ENCODE assay signal across 9 cellular contexts in the genomic region with DNA sequence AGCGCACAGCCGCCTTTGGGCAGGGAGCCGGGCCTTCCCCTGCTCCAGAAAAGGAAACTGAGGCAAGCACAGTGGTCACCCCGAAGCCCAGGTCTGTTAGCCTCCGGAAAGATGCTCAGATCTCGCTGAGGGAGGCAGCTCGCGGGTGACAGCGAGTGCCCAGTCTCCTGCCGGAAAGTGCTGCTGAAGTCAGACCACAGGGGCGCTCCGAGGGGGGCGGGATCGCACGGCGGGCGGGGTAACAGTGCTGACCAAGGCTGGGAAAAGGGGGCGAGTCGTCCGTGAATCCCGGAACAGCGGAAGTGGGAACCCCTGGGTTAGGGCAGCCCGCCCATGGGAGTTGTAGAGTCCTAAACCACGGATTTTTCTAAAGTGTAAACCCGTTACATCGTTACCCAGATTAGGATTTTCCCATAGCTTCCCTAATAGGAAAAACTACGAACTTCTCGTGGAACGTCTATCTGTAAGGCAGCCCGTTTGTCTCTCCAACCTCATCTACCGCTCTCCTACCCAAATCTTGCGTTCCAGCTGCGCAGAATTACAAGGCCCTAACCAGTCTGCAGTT. TPM values are rescaled to one million over a fixed set of nuclear protein-coding genes. Genes with fewer than 3 reads are reported as not detected.
A peak's percentile ranks its signal among the peaks of the same experiment; 100 is the strongest.
DNase-seq lines count a peak whose midpoint lies in the region; ATAC-seq and TF ChIP-seq lines count a peak whose summit lies in the region.
"Had no signal": no experiment of that assay in that cellular context is flagged by ENCODE, and none has a peak within 500 bp of the region (broad histone marks: within the 10 kb centered on the region; RNA-seq: fewer than 3 reads in every experiment).

No MANE protein-coding gene starts in this region.

- DNase-seq in AG10803 (ENCODE audit: low read depth) (peak; percentile 72), PC-3 (peak; percentile 14), amniotic epithelial cell (ENCODE audit: low read depth) (peak; percentile 58), left ventricle myocardium superior (peak; percentile 78), posterior vena cava (ENCODE audit: low spot score) (peak; percentile 94), hippocampal formation (lab: John Stamatoyannopoulos, UW) (no peak)

- TF ChIP-seq CTCF in AG10803 (conservative IDR thresholded peaks at IDR 0.05; ENCODE audit: low read length) (no peak), PC-3 (conservative IDR thresholded peaks at IDR 0.05; ENCODE audit: low read depth, low read length) (no peak)

- POLR2A ChIA-PET in PC-3 (lab: Charles Lee; ENCODE audit: unreplicated experiment): no interaction called here

- H4K20me1 ChIP-seq in PC-3 (ENCODE audit: low read length): no peaks in the 10 kb centered on the region

- peak; percentile 27 for ATAC-seq in GM18517 (IDR thresholded peaks at IDR 0.05; ENCODE audit: unreplicated experiment)
- peak; percentile 28 for ATAC-seq in HG02970 (IDR thresholded peaks at IDR 0.05; ENCODE audit: low FRiP score, unreplicated experiment)
- peak; percentile 71 for ATAC-seq in PC-3
- peak; percentile 65 for ATAC-seq in left ventricle myocardium superior

- no peaks in the 10 kb centered on the region for H3K36me3 ChIP-seq in PC-3 (ENCODE audit: low read depth, low read length)

- intact Hi-C loops in PC-3 (cut with micrococcal nuclease): no loop called here
- intact Hi-C loops in left ventricle myocardium superior (cut with micrococcal nuclease): no loop called here
- intact Hi-C loops in posterior vena cava (cut with DNase I): no loop called here

- peak overlapping the region; percentile 83 for H2AFZ ChIP-seq in PC-3 (ENCODE audit: low read length)

- peaks cover 26% of the 10 kb centered on the region for H3K79me2 ChIP-seq in PC-3 (ENCODE audit: low read length)

- H3K4me3 ChIP-seq in AG10803 (ENCODE audit: low read length) (peak overlapping the region; percentile 92), PC-3 (ENCODE audit: low read length) (peak overlapping the region; percentile 80)

- H3K9me2 ChIP-seq in PC-3 (replicated peaks; ENCODE audit: low read length): no peaks in the 10 kb centered on the region

- H3K4me1 ChIP-seq in PC-3 (ENCODE audit: insufficient read depth, low read length): peaks cover 16% of the 10 kb centered on the region

- peak overlapping the region; percentile 90 for H3K9ac ChIP-seq in PC-3 (ENCODE audit: low read length)

- H3K9me3 ChIP-seq in PC-3 (ENCODE audit: low read length): no peaks in the 10 kb centered on the region

- CTCF ChIA-PET in PC-3 (lab: Charles Lee): no interaction called here

- BruUV-seq in PC-3 (replicated peaks; lab: Mats Ljungman, UMichigan): TSS peak; percentile 82

- no peaks in the 10 kb centered on the region for H3F3A ChIP-seq in PC-3 (ENCODE audit: low read length, unreplicated experiment)

- H3K27ac ChIP-seq in PC-3 (ENCODE audit: low read length): no peak overlapping the region

- H3K27me3 ChIP-seq in PC-3 (ENCODE audit: low read length): no peaks in the 10 kb centered on the region

- peak overlapping the region; percentile 83 for H3K4me2 ChIP-seq in PC-3 (ENCODE audit: low read length)

RNA-seq across cellular contexts. Expression of gene VPS16, which starts 0.5 kb away (rescaled TPM):
- 40.3 and 49.9 TPM in 2 replicates for total RNA-seq in PC-3 (2014; rRNA removed)
- total RNA-seq in left ventricle myocardium superior: 15.8 TPM
- total RNA-seq in posterior vena cava: 10 to 100 TPM; 32.3 to 33.1 TPM

RNA-seq across cellular contexts. Expression of gene PCED1A, which starts 0.6 kb away (rescaled TPM):
- 21.9 and 29.8 TPM in 2 replicates for total RNA-seq in PC-3 (2014; rRNA removed)
- 10.2 TPM for total RNA-seq in left ventricle myocardium superior
- total RNA-seq in posterior vena cava: 10 to 100 TPM; 20.1 to 24.8 TPM

RNA-seq across cellular contexts. Expression of gene TMEM239, which starts 24.9 kb away (rescaled TPM):
- total RNA-seq in PC-3 (2014; rRNA removed) (0.04 TPM in 1 of 2 replicates, not detected in the other), left ventricle myocardium superior (not detected), posterior vena cava (not detected)
- total RNA-seq: T-helper 2 cell treated with Interferon-gamma antibody and Interleukin-4, amounts not matched to agents 100 ng/mL and 5 ng/mL, for 36 hours had no signal

RNA-seq across cellular contexts. Expression of gene C20orf141, which starts 26.3 kb away (rescaled TPM):
- not detected in 2 replicates for total RNA-seq in PC-3 (2014; rRNA removed)
- not detected for total RNA-seq in left ventricle myocardium superior
- total RNA-seq in posterior vena cava: not detected
- total RNA-seq: T-helper 2 cell treated with Interferon-gamma antibody and Interleukin-4, amounts not matched to agents 100 ng/mL and 5 ng/mL, for 36 hours had no signal

RNA-seq across cellular contexts. Expression of gene PTPRA, which starts 32.2 kb away (rescaled TPM):
- total RNA-seq in PC-3 (2014; rRNA removed): 33.6 and 35.0 TPM in 2 replicates
- total RNA-seq in left ventricle myocardium superior: 26.5 TPM
- total RNA-seq in posterior vena cava: 10 to 100 TPM; 49.2 to 62.5 TPM

Comparison
In these comparisons a context has a peak if more than half of its experiments do, and no peak if none do; other contexts are left out.
1. DNase-seq: peak in AG10803 (single experiment), PC-3 (single experiment), amniotic epithelial cell (single experiment), left ventricle myocardium superior (single experiment) and posterior vena cava (single experiment); none in hippocampal formation (0 of 2).
2. Peak in every context shown above with its lines, with median percentiles within 50 percentile points of each other: ATAC-seq.